Comparison of ENCODE assay signal across 7 cellular contexts in the genomic region with DNA sequence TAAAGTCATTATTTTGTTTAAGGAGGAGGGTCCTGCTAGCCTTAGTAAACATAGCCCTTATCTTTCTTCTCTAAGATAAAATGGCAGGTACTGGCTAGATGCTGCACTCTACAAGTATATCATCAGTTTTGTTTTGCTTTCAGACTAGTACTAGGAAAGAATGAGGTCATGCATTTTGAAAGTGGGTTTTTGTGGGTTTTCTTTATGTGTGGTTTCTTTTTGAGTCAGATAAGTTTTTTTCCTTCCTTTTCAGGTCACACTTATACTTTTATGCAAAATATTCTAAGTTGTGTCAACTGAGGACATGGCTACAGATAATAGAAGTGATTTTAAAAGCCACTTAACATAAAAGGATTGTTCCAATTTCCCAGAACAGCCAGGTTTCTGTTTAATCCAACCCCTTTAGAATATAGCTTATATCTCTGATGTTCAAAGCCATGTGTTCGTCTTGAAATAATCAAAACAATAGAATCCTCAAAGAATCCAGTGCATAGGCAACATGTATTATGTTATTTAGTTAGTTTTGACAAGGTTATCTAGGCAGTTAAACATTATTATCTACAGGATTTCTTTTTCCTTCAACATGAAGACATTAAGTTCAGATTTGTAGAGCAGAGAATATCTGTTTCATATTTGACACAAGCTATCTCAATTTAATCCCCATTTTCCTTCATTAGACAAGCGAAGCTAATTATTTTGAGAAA.
DNase-seq lines count a peak whose midpoint lies in the region; ATAC-seq and TF ChIP-seq lines count a peak whose summit lies in the region.

No MANE protein-coding gene starts in this region.

- peak; percentile 13 to 91; a peak in 2 of 4 replicates for TF ChIP-seq EP300 in SK-N-SH (IDR thresholded peaks at IDR 0.05; ENCODE audit: borderline replicate concordance in 1 of 2, low read depth in 1 of 2, low read length in 1 of 2)

- H3K4me1 ChIP-seq in SK-N-SH (ENCODE audit: control insufficient read depth in 1 of 2, insufficient read depth in 2 of 2, low read depth in 1 of 2, low read length in 1 of 2) (peaks cover 12 to 32% of the 10 kb centered on the region in 2 experiments; a peak in 3 of 4 replicates), osteoblast (ENCODE audit: insufficient read depth, low read length) (peaks cover 27% of the 10 kb centered on the region)

- H2AFZ ChIP-seq in SK-N-SH (ENCODE audit: low read depth) = 0 out of 2 replicates have a peak overlapping the region, but pooled peaks have one; percentile 8
- H2AFZ ChIP-seq in osteoblast (ENCODE audit: low read length) = no peak overlapping the region

- TF ChIP-seq CTCF in SK-N-SH (IDR thresholded peaks at IDR 0.05) (no peak), osteoblast (IDR thresholded peaks at IDR 0.05; ENCODE audit: extremely low read depth, low read depth, low read length) (no peak)

- POLR2A ChIA-PET in SK-N-SH (lab: Yijun Ruan, JAX) = interaction anchor here (0.7 kb wide), 1 partner anchor 357 kb away, joined by 3 read pairs; no protein-coding TSS in a partner anchor

- H3K79me2 ChIP-seq in SK-N-SH (ENCODE audit: insufficient read depth) (peaks cover 32% of the 10 kb centered on the region), osteoblast (ENCODE audit: insufficient read depth, low read length) (peaks cover 7% of the 10 kb centered on the region)

- H3K36me3 ChIP-seq in SK-N-SH (replicated peaks in 1 of 2; ENCODE audit: control insufficient read depth in 1 of 2, insufficient read depth in 2 of 2, low read length in 1 of 2) (peaks cover 0 to 5% of the 10 kb centered on the region in 2 experiments), osteoblast (ENCODE audit: insufficient read depth, low read length) (no peaks in the 10 kb centered on the region)

- H3K9me2 ChIP-seq in SK-N-SH = no peaks in the 10 kb centered on the region

- H3K9me3 ChIP-seq in SK-N-SH = no peaks in the 10 kb centered on the region
- no peaks in the 10 kb centered on the region for H3K9me3 ChIP-seq in osteoblast (ENCODE audit: low read depth, low read length)

- H3K4me3 ChIP-seq in SK-N-SH (ENCODE audit: low read depth in 2 of 2, low read length in 1 of 2) (no peak overlapping the region), osteoblast (ENCODE audit: insufficient read depth, low read length) (no peak overlapping the region)

- WGBS in SK-N-SH (ENCODE audit: low lambda C conversion rate) = 58% methylated on average over 2 of the region's 2 CpGs

- ATAC-seq in GM19035 (IDR thresholded peaks at IDR 0.05; ENCODE audit: unreplicated experiment) (peak; percentile 96), HG02798 (IDR thresholded peaks at IDR 0.05; ENCODE audit: poor library complexity, unreplicated experiment) (peak; percentile 94)

- CTCF ChIA-PET in SK-N-SH (lab: Yijun Ruan, JAX) = interaction anchor here (0.6 to 1.8 kb wide), 4 partner anchors 12 to 771 kb away, joined by 3 to 4 read pairs (median 4); no protein-coding TSS in a partner anchor

- H3K27me3 ChIP-seq in SK-N-SH (ENCODE audit: insufficient read depth) (no peaks in the 10 kb centered on the region), osteoblast (ENCODE audit: insufficient read depth, low read length) (no peaks in the 10 kb centered on the region)

- no peak; the same call in 1 of the 2 replicates for TF ChIP-seq RAD21 in SK-N-SH (IDR thresholded peaks at IDR 0.05; ENCODE audit: low read length)

- DNase-seq in SK-N-SH (peak; percentile 34), osteoblast (ENCODE audit: insufficient read length, low spot score, missing footprints) (peak; percentile 58), AG08396 (ENCODE audit: low spot score) (no peak), DMS79 (lab: John Stamatoyannopoulos, UW) (no peak), inferior parietal cortex (ENCODE audit: extremely low spot score) (no peak)

- H3K4me2 ChIP-seq in SK-N-SH (no peak overlapping the region), osteoblast (ENCODE audit: insufficient read depth, low read length) (peak overlapping the region; percentile 39)

- peaks cover 10% of the 10 kb centered on the region for H3F3A ChIP-seq in SK-N-SH (replicated peaks; ENCODE audit: insufficient read depth)

- H3K9ac ChIP-seq in SK-N-SH = peak overlapping the region; percentile 1; the same call in 1 of the 2 replicates

- H3K27ac ChIP-seq in SK-N-SH (ENCODE audit: low read depth in 2 of 2, low read length in 1 of 2) (peak overlapping the region; percentile 38 to 96), osteoblast (ENCODE audit: low read depth, low read length) (peak overlapping the region; percentile 70)

- H4K20me1 ChIP-seq in SK-N-SH (ENCODE audit: insufficient read depth) (no peaks in the 10 kb centered on the region), osteoblast (ENCODE audit: insufficient read depth, low read length) (no peaks in the 10 kb centered on the region)

TF ChIP-seq in SK-N-SH, 30 proteins besides CTCF, POLR2A, EP300 and RAD21 (continues in another document):
- TF ChIP-seq USF2 (IDR thresholded peaks at IDR 0.05; ENCODE audit: borderline replicate concordance, low read depth, low read length) (no peak), RXRA (IDR thresholded peaks at IDR 0.05; ENCODE audit: borderline replicate concordance, low read depth) (no peak), NRF1 (IDR thresholded peaks at IDR 0.05; ENCODE audit: low read depth, low read length) (no peak), TAF1 (IDR thresholded peaks at IDR 0.05; ENCODE audit: borderline replicate concordance, low read depth, low read length) (no peak), POLR2AphosphoS5 (IDR thresholded peaks at IDR 0.05; ENCODE audit: low read depth, low read length) (no peak), RFX5 (IDR thresholded peaks at IDR 0.05; ENCODE audit: low read length) (no peak), TCF12 (IDR thresholded peaks at IDR 0.05) (peak; percentile 56; the same call in 1 of the 2 replicates), NFIC (IDR thresholded peaks at IDR 0.05; ENCODE audit: borderline replicate concordance) (no peak), FOXM1 (IDR thresholded peaks at IDR 0.05; ENCODE audit: low read depth) (no peak), TEAD4 (IDR thresholded peaks at IDR 0.05; ENCODE audit: borderline replicate concordance, insufficient read depth) (0 out of 2 replicates have a peak, but pooled peaks have one; percentile 19), FOXJ3 (CRISPR knock-in tag; IDR thresholded peaks at IDR 0.05) (peak; percentile 49; the same call in 1 of the 2 replicates), JUND (IDR thresholded peaks at IDR 0.05) (no peak), ELF1 (IDR thresholded peaks at IDR 0.05) (no peak), IRF3 (IDR thresholded peaks at IDR 0.05; ENCODE audit: low read depth, low read length) (no peak), EZH2phosphoT487 (IDR thresholded peaks at IDR 0.05; ENCODE audit: borderline replicate concordance, low read depth) (no peak), YY1 (IDR thresholded peaks at IDR 0.05; ENCODE audit: low read depth) (no peak)
- TF ChIP-seq, protein P1, sequence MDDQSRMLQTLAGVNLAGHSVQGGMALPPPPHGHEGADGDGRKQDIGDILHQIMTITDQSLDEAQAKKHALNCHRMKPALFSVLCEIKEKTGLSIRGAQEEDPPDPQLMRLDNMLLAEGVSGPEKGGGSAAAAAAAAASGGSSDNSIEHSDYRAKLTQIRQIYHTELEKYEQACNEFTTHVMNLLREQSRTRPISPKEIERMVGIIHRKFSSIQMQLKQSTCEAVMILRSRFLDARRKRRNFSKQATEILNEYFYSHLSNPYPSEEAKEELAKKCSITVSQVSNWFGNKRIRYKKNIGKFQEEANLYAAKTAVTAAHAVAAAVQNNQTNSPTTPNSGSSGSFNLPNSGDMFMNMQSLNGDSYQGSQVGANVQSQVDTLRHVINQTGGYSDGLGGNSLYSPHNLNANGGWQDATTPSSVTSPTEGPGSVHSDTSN (IDR thresholded peaks at IDR 0.05) = no peak
- TF ChIP-seq, protein P2, sequence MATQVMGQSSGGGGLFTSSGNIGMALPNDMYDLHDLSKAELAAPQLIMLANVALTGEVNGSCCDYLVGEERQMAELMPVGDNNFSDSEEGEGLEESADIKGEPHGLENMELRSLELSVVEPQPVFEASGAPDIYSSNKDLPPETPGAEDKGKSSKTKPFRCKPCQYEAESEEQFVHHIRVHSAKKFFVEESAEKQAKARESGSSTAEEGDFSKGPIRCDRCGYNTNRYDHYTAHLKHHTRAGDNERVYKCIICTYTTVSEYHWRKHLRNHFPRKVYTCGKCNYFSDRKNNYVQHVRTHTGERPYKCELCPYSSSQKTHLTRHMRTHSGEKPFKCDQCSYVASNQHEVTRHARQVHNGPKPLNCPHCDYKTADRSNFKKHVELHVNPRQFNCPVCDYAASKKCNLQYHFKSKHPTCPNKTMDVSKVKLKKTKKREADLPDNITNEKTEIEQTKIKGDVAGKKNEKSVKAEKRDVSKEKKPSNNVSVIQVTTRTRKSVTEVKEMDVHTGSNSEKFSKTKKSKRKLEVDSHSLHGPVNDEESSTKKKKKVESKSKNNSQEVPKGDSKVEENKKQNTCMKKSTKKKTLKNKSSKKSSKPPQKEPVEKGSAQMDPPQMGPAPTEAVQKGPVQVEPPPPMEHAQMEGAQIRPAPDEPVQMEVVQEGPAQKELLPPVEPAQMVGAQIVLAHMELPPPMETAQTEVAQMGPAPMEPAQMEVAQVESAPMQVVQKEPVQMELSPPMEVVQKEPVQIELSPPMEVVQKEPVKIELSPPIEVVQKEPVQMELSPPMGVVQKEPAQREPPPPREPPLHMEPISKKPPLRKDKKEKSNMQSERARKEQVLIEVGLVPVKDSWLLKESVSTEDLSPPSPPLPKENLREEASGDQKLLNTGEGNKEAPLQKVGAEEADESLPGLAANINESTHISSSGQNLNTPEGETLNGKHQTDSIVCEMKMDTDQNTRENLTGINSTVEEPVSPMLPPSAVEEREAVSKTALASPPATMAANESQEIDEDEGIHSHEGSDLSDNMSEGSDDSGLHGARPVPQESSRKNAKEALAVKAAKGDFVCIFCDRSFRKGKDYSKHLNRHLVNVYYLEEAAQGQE (IDR thresholded peaks at IDR 0.05; ENCODE audit: low read depth, low read length) = no peak

Comparison
In these comparisons a context has a peak if more than half of its experiments do, and no peak if none do; other contexts are left out.
1. DNase-seq: peak in SK-N-SH (single experiment) and osteoblast (single experiment); none in AG08396 (single experiment), DMS79 (single experiment) and inferior parietal cortex (single experiment).